25 cellular contexts compared by ENCODE assay signal in the genomic region with DNA sequence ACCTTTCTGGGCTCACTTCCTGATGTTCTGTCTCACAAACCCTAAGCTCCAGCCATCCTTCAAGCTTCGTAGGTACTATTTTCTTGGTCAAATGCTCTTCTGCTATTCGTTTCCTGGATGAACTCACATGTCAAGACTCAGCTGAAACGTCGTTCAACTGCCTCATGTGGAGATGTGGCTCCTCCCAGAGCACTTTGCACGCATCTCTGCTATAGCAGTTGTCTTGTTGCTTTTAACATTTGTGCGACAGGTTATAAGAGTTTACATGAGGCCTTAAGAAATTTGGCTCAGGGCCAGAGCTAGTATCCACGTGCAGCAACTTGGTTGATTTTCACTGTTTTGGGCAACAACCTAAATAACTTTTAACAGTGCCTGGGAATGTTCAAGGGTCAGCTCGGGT. TPM values are rescaled to one million over a fixed set of nuclear protein-coding genes. Genes with fewer than 3 reads are reported as not detected.
DNase-seq lines count a peak whose midpoint lies in the region; ATAC-seq, FAIRE-seq and TF ChIP-seq lines count a peak whose summit lies in the region.
"Had no signal": no experiment of that assay in that cellular context is flagged by ENCODE, and none has a peak within 500 bp of the region (broad histone marks: within the 10 kb centered on the region; RNA-seq: fewer than 3 reads in every experiment).

No MANE protein-coding gene starts in this region.

- no peaks in the 10 kb centered on the region for H4K20me1 ChIP-seq in HepG2 (ENCODE audit: insufficient read depth, low read length)

- H3K9me3 Mint-ChIP-seq in type B pancreatic cell = no peaks in the 10 kb centered on the region
- H3K9me3 Mint-ChIP-seq in activated CD8-positive, alpha-beta T cell treated with anti-CD3 and anti-CD28 coated beads for 36 hours = no peaks in the 10 kb centered on the region
- H3K9me3 Mint-ChIP-seq: CD8-positive, alpha-beta T cell had no signal

- H3K4me3 ChIP-seq in HepG2 (replicated peaks in 1 of 3; ENCODE audit: insufficient read depth in 1 of 3, low read depth in 2 of 3, low read length in 3 of 3) (no peak overlapping the region), right lobe of liver (no peak overlapping the region), epithelial cell of esophagus (ENCODE audit: low read length) (no peak overlapping the region)
- H3K4me3 ChIP-seq: GM23248, SK-N-MC had no signal

- intact Hi-C loops in HepG2 (cut with micrococcal nuclease; ENCODE audit: unreplicated experiment) = no loop called here
- intact Hi-C loops in right lobe of liver (cut with DNase I) = no loop called here
- intact Hi-C loops in activated CD8-positive, alpha-beta T cell treated with anti-CD3 and anti-CD28 coated beads for 36 hours (cut with micrococcal nuclease) = no loop called here

- no peaks in the 10 kb centered on the region for H3K79me2 ChIP-seq in HepG2 (ENCODE audit: insufficient read depth, low read length)

- TF ChIP-seq EP300 in HepG2 (IDR thresholded peaks at IDR 0.05; ENCODE audit: low read depth in 2 of 2, low read length in 2 of 2) = no peak
- TF ChIP-seq EP300 in HepG2 (CRISPR knock-in tag; IDR thresholded peaks at IDR 0.05; ENCODE audit: borderline replicate concordance) = no peak

- ATAC-seq in HepG2 (no peak), right lobe of liver (no peak), GM18861 (IDR thresholded peaks at IDR 0.05; ENCODE audit: unreplicated experiment) (no peak)
- ATAC-seq in activated CD8-positive, alpha-beta T cell treated with anti-CD3 and anti-CD28 coated beads for 36 hours = no peak
- ATAC-seq: CD8-positive, alpha-beta T cell had no signal

- peak overlapping the region; percentile 50 for H3K4me3 Mint-ChIP-seq in type B pancreatic cell
- H3K4me3 Mint-ChIP-seq in activated CD8-positive, alpha-beta T cell treated with anti-CD3 and anti-CD28 coated beads for 36 hours = no peak overlapping the region
- H3K4me3 Mint-ChIP-seq: CD8-positive, alpha-beta T cell; H9 had no signal

- DNase-seq in HepG2 (ENCODE audit: low spot score) = no peak
- DNase-seq in right lobe of liver = no peak
- DNase-seq in epithelial cell of esophagus (ENCODE audit: low read depth) = peak; percentile 29
- DNase-seq in type B pancreatic cell (ENCODE audit: extremely low spot score, unreplicated experiment) = no peak
- DNase-seq in activated CD8-positive, alpha-beta T cell treated with anti-CD3 and anti-CD28 coated beads for 36 hours = no peak
- DNase-seq: C1 segment of cervical spinal cord; CD8-positive, alpha-beta T cell; DMS153; GM23248; H9; KG1; MV-4-11; NCI-H1105 treated with DMSO at 0.1 percent for 48 hours; NCI-H1694 treated with DMSO at 0.1 percent for 48 hours; NCI-H2081 treated with DMSO at 0.1 percent for 48 hours; NCI-H510A treated with DMSO at 0.1 percent for 48 hours; SHP77 treated with DMSO at 0.1 percent for 48 hours; SW 1271 had no signal

- POLR2A ChIA-PET in HepG2 (lab: Yijun Ruan, JAX) = no interaction called here
- POLR2A ChIA-PET in activated CD8-positive, alpha-beta T cell treated with anti-CD3 and anti-CD28 coated beads for 36 hours (lab: Charles Lee) = no interaction called here

- no TSS peak for BruUV-seq in HepG2 (replicated peaks; lab: Mats Ljungman, UMichigan)

- no peak overlapping the region for H3K4me2 ChIP-seq in HepG2 (ENCODE audit: low read depth, low read length)

- H3K27ac Mint-ChIP-seq in type B pancreatic cell = peak overlapping the region; percentile 62
- no peak overlapping the region for H3K27ac Mint-ChIP-seq in activated CD8-positive, alpha-beta T cell treated with anti-CD3 and anti-CD28 coated beads for 36 hours
- H3K27ac Mint-ChIP-seq: CD8-positive, alpha-beta T cell; H9 had no signal

- peaks cover 11% of the 10 kb centered on the region for H3K4me1 Mint-ChIP-seq in type B pancreatic cell (ENCODE audit: unreplicated experiment)
- no peaks in the 10 kb centered on the region for H3K4me1 Mint-ChIP-seq in activated CD8-positive, alpha-beta T cell treated with anti-CD3 and anti-CD28 coated beads for 36 hours (ENCODE audit: low read depth)
- H3K4me1 Mint-ChIP-seq: H9 had no signal

- H3K27me3 Mint-ChIP-seq in type B pancreatic cell = no peaks in the 10 kb centered on the region
- H3K27me3 Mint-ChIP-seq in activated CD8-positive, alpha-beta T cell treated with anti-CD3 and anti-CD28 coated beads for 36 hours = peaks cover 17% of the 10 kb centered on the region

- TF ChIP-seq POLR2A in HepG2 (IDR thresholded peaks at IDR 0.05; ENCODE audit: insufficient read depth in 1 of 2, low read depth in 2 of 2, low read length in 2 of 2) (no peak), right lobe of liver (IDR thresholded peaks at IDR 0.05) (no peak)

- in situ Hi-C loops in HepG2 (cut with HindIII; ENCODE audit: extremely low pct_ligation_motif_present, low pct_unique_long_range_greater_than_20kb) = no loop called here

- H2AFZ ChIP-seq in HepG2 (ENCODE audit: low read length) = peak overlapping the region; percentile 24
- H2AFZ ChIP-seq: GM23248 had no signal

- CTCF ChIA-PET in HepG2 (lab: Yijun Ruan, JAX; ENCODE audit: low intra/inter-chr PET ratio, low total read pairs) = no interaction called here
- CTCF ChIA-PET in activated CD8-positive, alpha-beta T cell treated with anti-CD3 and anti-CD28 coated beads for 36 hours (lab: Charles Lee) = no interaction called here

- 33% methylated on average over 8 of the region's 8 CpGs for WGBS in HepG2 (ENCODE audit: low lambda C conversion rate)
- 45% methylated on average over 8 of the region's 8 CpGs for WGBS in right lobe of liver (ENCODE audit: insufficient coverage, low coverage, low lambda C conversion rate, missing lambda C conversion rate)

- no peak for TF ChIP-seq RAD21 in HepG2 (CRISPR knock-in tag; IDR thresholded peaks at IDR 0.05)

- no peaks in the 10 kb centered on the region for H3K36me3 Mint-ChIP-seq in type B pancreatic cell
- no peaks in the 10 kb centered on the region for H3K36me3 Mint-ChIP-seq in activated CD8-positive, alpha-beta T cell treated with anti-CD3 and anti-CD28 coated beads for 36 hours (ENCODE audit: low read depth)
- H3K36me3 Mint-ChIP-seq: CD8-positive, alpha-beta T cell had no signal

- H3K27ac ChIP-seq in HepG2 (ENCODE audit: extremely low read length, insufficient read depth, low read length) (no peak overlapping the region), right lobe of liver (no peak overlapping the region)
- H3K27ac ChIP-seq: 22Rv1, GM23248, RWPE1, SK-N-MC had no signal

- H3K9me3 ChIP-seq in HepG2 (ENCODE audit: low read length) = no peaks in the 10 kb centered on the region
- H3K9me3 ChIP-seq in right lobe of liver = no peaks in the 10 kb centered on the region

- peaks cover 9% of the 10 kb centered on the region for H3K4me1 ChIP-seq in HepG2 (ENCODE audit: insufficient read depth, low read length)
- H3K4me1 ChIP-seq in right lobe of liver = no peaks in the 10 kb centered on the region

- H3K27me3 ChIP-seq in HepG2 (ENCODE audit: control insufficient read depth in 1 of 2, insufficient read depth in 2 of 2, low read length in 2 of 2) (no peaks in the 10 kb centered on the region), right lobe of liver (peaks cover 0 to 12% of the 10 kb centered on the region in 2 donors)

- TF ChIP-seq CTCF in HepG2 (CRISPR knock-in tag; IDR thresholded peaks at IDR 0.05) (0 out of 2 replicates have a peak, but pooled peaks have one; percentile 5), right lobe of liver (IDR thresholded peaks at IDR 0.05) (no peak), epithelial cell of esophagus (IDR thresholded peaks at IDR 0.05; ENCODE audit: insufficient read depth, low read depth, low read length, missing control alignments) (no peak), type B pancreatic cell (conservative IDR thresholded peaks at IDR 0.05) (no peak)
- TF ChIP-seq CTCF in activated CD8-positive, alpha-beta T cell treated with anti-CD3 and anti-CD28 coated beads for 36 hours (IDR thresholded peaks at IDR 0.05) = no peak

- FAIRE-seq in HepG2 (lab: Jason Lieb, UNC) = no peak
- FAIRE-seq: GM12891 had no signal

- H3K36me3 ChIP-seq in HepG2 (replicated peaks in 1 of 2; ENCODE audit: control insufficient read depth in 1 of 2, insufficient read depth in 2 of 2, low read length in 2 of 2) (no peaks in the 10 kb centered on the region), right lobe of liver (no peaks in the 10 kb centered on the region)

- H3K9ac ChIP-seq in HepG2 (ENCODE audit: insufficient read depth, low read depth, low read length) = no peak overlapping the region
- H3K9ac ChIP-seq: GM23248 had no signal

RNA-seq across cellular contexts. Expression of a gene that starts 2.8 kb away (rescaled TPM):
- total RNA-seq in HepG2 (2016; rRNA removed; fragmentation: Illumina TruSeq; extraction: Trizol) (not detected in 2 replicates), right lobe of liver (not detected), type B pancreatic cell (ENCODE audit: low replicate concordance) (2.3 and 5.5 TPM in 2 replicates)
- total RNA-seq in HepG2 (2016; cell fraction: cytosol; rRNA removed; fragmentation: Illumina TruSeq; extraction: Trizol; ENCODE audit: low read depth) = not detected in 2 replicates
- not detected in 2 replicates for total RNA-seq in HepG2 (2016; cell fraction: insoluble cytoplasmic fraction; rRNA removed; fragmentation: Illumina TruSeq; extraction: Trizol)
- total RNA-seq in HepG2 (2016; cell fraction: membrane; rRNA removed; fragmentation: Illumina TruSeq; extraction: Trizol) = not detected in 2 replicates
- total RNA-seq in HepG2 (2016; cell fraction: nucleus; rRNA removed; fragmentation: Illumina TruSeq; extraction: Trizol) = not detected in 2 replicates
- polyA plus RNA-seq in HepG2 (2011; rRNA removed) = not detected in 2 replicates
- not detected in 2 replicates for polyA plus RNA-seq in HepG2 (2011; cell fraction: cytosol; rRNA removed)
- polyA plus RNA-seq in HepG2 (2011; cell fraction: nucleus; rRNA removed) = not detected in 2 replicates
- not detected in 2 replicates for polyA plus RNA-seq in HepG2 (2012)
- polyA plus RNA-seq in HepG2 (2016; cell fraction: cytosol; fragmentation: Illumina TruSeq; extraction: Trizol; ENCODE audit: low read depth) = not detected in 2 replicates
- polyA plus RNA-seq in HepG2 (2016; cell fraction: insoluble cytoplasmic fraction; fragmentation: Illumina TruSeq; extraction: Trizol; ENCODE audit: low read depth) = not detected in 2 replicates
- polyA plus RNA-seq in HepG2 (2016; cell fraction: membrane; fragmentation: Illumina TruSeq; extraction: Trizol; ENCODE audit: low read depth) = not detected in 2 replicates
- polyA plus RNA-seq in HepG2 (2016; cell fraction: nucleus; fragmentation: Illumina TruSeq; extraction: Trizol; ENCODE audit: insufficient read depth, low read depth) = not detected in 2 replicates
- polyA minus RNA-seq in HepG2 (2011; rRNA and poly(A)+ RNA removed; ENCODE audit: low replicate concordance) = not detected in 2 replicates
- polyA minus RNA-seq in HepG2 (2011; cell fraction: cytosol; rRNA and poly(A)+ RNA removed) = not detected in 2 replicates
- not detected in 2 replicates for polyA minus RNA-seq in HepG2 (2011; cell fraction: nucleus; rRNA and poly(A)+ RNA removed)
- total RNA-seq in activated CD8-positive, alpha-beta T cell treated with anti-CD3 and anti-CD28 coated beads for 36 hours = not detected
- total RNA-seq: CD8-positive, alpha-beta T cell; G401; GM23248; H9; OCI-LY7 had no signal
- polyA plus RNA-seq: GM23248 had no signal

RNA-seq across cellular contexts. Expression of a gene that starts 7.0 kb away (rescaled TPM):
- total RNA-seq in HepG2 (2016; rRNA removed; fragmentation: Illumina TruSeq; extraction: Trizol) (not detected in 2 replicates), right lobe of liver (not detected), type B pancreatic cell (ENCODE audit: low replicate concordance) (not detected in 2 replicates)
- not detected in 2 replicates for total RNA-seq in HepG2 (2016; cell fraction: cytosol; rRNA removed; fragmentation: Illumina TruSeq; extraction: Trizol; ENCODE audit: low read depth)
- not detected in 2 replicates for total RNA-seq in HepG2 (2016; cell fraction: insoluble cytoplasmic fraction; rRNA removed; fragmentation: Illumina TruSeq; extraction: Trizol)
- not detected in 2 replicates for total RNA-seq in HepG2 (2016; cell fraction: membrane; rRNA removed; fragmentation: Illumina TruSeq; extraction: Trizol)
- not detected in 2 replicates for total RNA-seq in HepG2 (2016; cell fraction: nucleus; rRNA removed; fragmentation: Illumina TruSeq; extraction: Trizol)
- polyA plus RNA-seq in HepG2 (2011; rRNA removed) = not detected in 2 replicates
- not detected in 2 replicates for polyA plus RNA-seq in HepG2 (2011; cell fraction: cytosol; rRNA removed)
- polyA plus RNA-seq in HepG2 (2011; cell fraction: nucleus; rRNA removed) = not detected in 2 replicates
- polyA plus RNA-seq in HepG2 (2012) = not detected in 2 replicates
- polyA plus RNA-seq in HepG2 (2016; cell fraction: cytosol; fragmentation: Illumina TruSeq; extraction: Trizol; ENCODE audit: low read depth) = not detected in 2 replicates
- polyA plus RNA-seq in HepG2 (2016; cell fraction: insoluble cytoplasmic fraction; fragmentation: Illumina TruSeq; extraction: Trizol; ENCODE audit: low read depth) = not detected in 2 replicates
- not detected in 2 replicates for polyA plus RNA-seq in HepG2 (2016; cell fraction: membrane; fragmentation: Illumina TruSeq; extraction: Trizol; ENCODE audit: low read depth)
- not detected in 2 replicates for polyA plus RNA-seq in HepG2 (2016; cell fraction: nucleus; fragmentation: Illumina TruSeq; extraction: Trizol; ENCODE audit: insufficient read depth, low read depth)
- polyA minus RNA-seq in HepG2 (2011; rRNA and poly(A)+ RNA removed; ENCODE audit: low replicate concordance) = not detected in 2 replicates
- polyA minus RNA-seq in HepG2 (2011; cell fraction: cytosol; rRNA and poly(A)+ RNA removed) = not detected in 2 replicates
- not detected in 2 replicates for polyA minus RNA-seq in HepG2 (2011; cell fraction: nucleus; rRNA and poly(A)+ RNA removed)
- total RNA-seq in activated CD8-positive, alpha-beta T cell treated with anti-CD3 and anti-CD28 coated beads for 36 hours = not detected
- total RNA-seq: CD8-positive, alpha-beta T cell; G401; GM23248; H9; OCI-LY7 had no signal
- polyA plus RNA-seq: GM23248 had no signal

RNA-seq across cellular contexts. Expression of a gene that starts 12.8 kb away (rescaled TPM):
- total RNA-seq in HepG2 (2016; rRNA removed; fragmentation: Illumina TruSeq; extraction: Trizol) (not detected in 2 replicates), right lobe of liver (not detected), type B pancreatic cell (ENCODE audit: low replicate concordance) (not detected in 2 replicates)
- total RNA-seq in HepG2 (2016; cell fraction: cytosol; rRNA removed; fragmentation: Illumina TruSeq; extraction: Trizol; ENCODE audit: low read depth) = not detected in 2 replicates
- not detected in 2 replicates for total RNA-seq in HepG2 (2016; cell fraction: insoluble cytoplasmic fraction; rRNA removed; fragmentation: Illumina TruSeq; extraction: Trizol)
- total RNA-seq in HepG2 (2016; cell fraction: membrane; rRNA removed; fragmentation: Illumina TruSeq; extraction: Trizol) = not detected in 2 replicates
- total RNA-seq in HepG2 (2016; cell fraction: nucleus; rRNA removed; fragmentation: Illumina TruSeq; extraction: Trizol) = not detected in 2 replicates
- not detected in 2 replicates for polyA plus RNA-seq in HepG2 (2011; rRNA removed)
- polyA plus RNA-seq in HepG2 (2011; cell fraction: cytosol; rRNA removed) = not detected in 2 replicates
- 0.29 TPM in 1 of 2 replicates, not detected in the other for polyA plus RNA-seq in HepG2 (2011; cell fraction: nucleus; rRNA removed)
- not detected in 2 replicates for polyA plus RNA-seq in HepG2 (2012)
- not detected in 2 replicates for polyA plus RNA-seq in HepG2 (2016; cell fraction: cytosol; fragmentation: Illumina TruSeq; extraction: Trizol; ENCODE audit: low read depth)
- not detected in 2 replicates for polyA plus RNA-seq in HepG2 (2016; cell fraction: insoluble cytoplasmic fraction; fragmentation: Illumina TruSeq; extraction: Trizol; ENCODE audit: low read depth)
- not detected in 2 replicates for polyA plus RNA-seq in HepG2 (2016; cell fraction: membrane; fragmentation: Illumina TruSeq; extraction: Trizol; ENCODE audit: low read depth)
- polyA plus RNA-seq in HepG2 (2016; cell fraction: nucleus; fragmentation: Illumina TruSeq; extraction: Trizol; ENCODE audit: insufficient read depth, low read depth) = not detected in 2 replicates
- not detected in 2 replicates for polyA minus RNA-seq in HepG2 (2011; rRNA and poly(A)+ RNA removed; ENCODE audit: low replicate concordance)
- not detected in 2 replicates for polyA minus RNA-seq in HepG2 (2011; cell fraction: cytosol; rRNA and poly(A)+ RNA removed)
- not detected in 2 replicates for polyA minus RNA-seq in HepG2 (2011; cell fraction: nucleus; rRNA and poly(A)+ RNA removed)
- total RNA-seq in activated CD8-positive, alpha-beta T cell treated with anti-CD3 and anti-CD28 coated beads for 36 hours = not detected
- total RNA-seq: CD8-positive, alpha-beta T cell; G401; GM23248; H9; OCI-LY7 had no signal
- polyA plus RNA-seq: GM23248 had no signal

RNA-seq across cellular contexts. Expression of a gene that starts 20.2 kb away (rescaled TPM):
- total RNA-seq in HepG2 (2016; rRNA removed; fragmentation: Illumina TruSeq; extraction: Trizol) (0.07 TPM in 1 of 2 replicates, not detected in the other), right lobe of liver (not detected), type B pancreatic cell (ENCODE audit: low replicate concordance) (0.70 and 1.0 TPM in 2 replicates)
- not detected in 2 replicates for total RNA-seq in HepG2 (2016; cell fraction: cytosol; rRNA removed; fragmentation: Illumina TruSeq; extraction: Trizol; ENCODE audit: low read depth)
- total RNA-seq in HepG2 (2016; cell fraction: insoluble cytoplasmic fraction; rRNA removed; fragmentation: Illumina TruSeq; extraction: Trizol) = not detected in 2 replicates
- total RNA-seq in HepG2 (2016; cell fraction: membrane; rRNA removed; fragmentation: Illumina TruSeq; extraction: Trizol) = not detected in 2 replicates
- total RNA-seq in HepG2 (2016; cell fraction: nucleus; rRNA removed; fragmentation: Illumina TruSeq; extraction: Trizol) = 0.22 TPM in 1 of 2 replicates, not detected in the other
- 1.2 and 1.6 TPM in 2 replicates for polyA plus RNA-seq in HepG2 (2011; rRNA removed)
- 0.78 and 0.97 TPM in 2 replicates for polyA plus RNA-seq in HepG2 (2011; cell fraction: cytosol; rRNA removed)
- 1.9 and 3.2 TPM in 2 replicates for polyA plus RNA-seq in HepG2 (2011; cell fraction: nucleus; rRNA removed)
- 0.28 and 1.8 TPM in 2 replicates for polyA plus RNA-seq in HepG2 (2012)
- not detected in 2 replicates for polyA plus RNA-seq in HepG2 (2016; cell fraction: cytosol; fragmentation: Illumina TruSeq; extraction: Trizol; ENCODE audit: low read depth)
- not detected in 2 replicates for polyA plus RNA-seq in HepG2 (2016; cell fraction: insoluble cytoplasmic fraction; fragmentation: Illumina TruSeq; extraction: Trizol; ENCODE audit: low read depth)
- not detected in 2 replicates for polyA plus RNA-seq in HepG2 (2016; cell fraction: membrane; fragmentation: Illumina TruSeq; extraction: Trizol; ENCODE audit: low read depth)
- not detected in 2 replicates for polyA plus RNA-seq in HepG2 (2016; cell fraction: nucleus; fragmentation: Illumina TruSeq; extraction: Trizol; ENCODE audit: insufficient read depth, low read depth)
- 0.46 TPM in 1 of 2 replicates, not detected in the other for polyA minus RNA-seq in HepG2 (2011; rRNA and poly(A)+ RNA removed; ENCODE audit: low replicate concordance)
- polyA minus RNA-seq in HepG2 (2011; cell fraction: cytosol; rRNA and poly(A)+ RNA removed) = 0.59 and 0.62 TPM in 2 replicates
- polyA minus RNA-seq in HepG2 (2011; cell fraction: nucleus; rRNA and poly(A)+ RNA removed) = 0.52 and 1.4 TPM in 2 replicates
- not detected for total RNA-seq in activated CD8-positive, alpha-beta T cell treated with anti-CD3 and anti-CD28 coated beads for 36 hours
- total RNA-seq: CD8-positive, alpha-beta T cell; G401; GM23248; H9; OCI-LY7 had no signal
- polyA plus RNA-seq: GM23248 had no signal

RNA-seq across cellular contexts. Expression of a gene that starts 22.0 kb away (rescaled TPM):
- total RNA-seq in HepG2 (2016; rRNA removed; fragmentation: Illumina TruSeq; extraction: Trizol) (0.29 and 0.81 TPM in 2 replicates), right lobe of liver (not detected), type B pancreatic cell (ENCODE audit: low replicate concordance) (1.7 TPM in 1 of 2 replicates, not detected in the other)
- total RNA-seq in HepG2 (2016; cell fraction: cytosol; rRNA removed; fragmentation: Illumina TruSeq; extraction: Trizol; ENCODE audit: low read depth) = 0.53 and 1.3 TPM in 2 replicates
- total RNA-seq in HepG2 (2016; cell fraction: insoluble cytoplasmic fraction; rRNA removed; fragmentation: Illumina TruSeq; extraction: Trizol) = 0.51 and 0.95 TPM in 2 replicates
- total RNA-seq in HepG2 (2016; cell fraction: membrane; rRNA removed; fragmentation: Illumina TruSeq; extraction: Trizol) = 0.34 and 0.80 TPM in 2 replicates
- 0.75 TPM in 1 of 2 replicates, not detected in the other for total RNA-seq in HepG2 (2016; cell fraction: nucleus; rRNA removed; fragmentation: Illumina TruSeq; extraction: Trizol)
- polyA plus RNA-seq in HepG2 (2011; rRNA removed) = 3.7 and 3.8 TPM in 2 replicates
- polyA plus RNA-seq in HepG2 (2011; cell fraction: cytosol; rRNA removed) = 2.8 and 4.6 TPM in 2 replicates
- 5.1 and 5.2 TPM in 2 replicates for polyA plus RNA-seq in HepG2 (2011; cell fraction: nucleus; rRNA removed)
- polyA plus RNA-seq in HepG2 (2012) = 2.0 and 9.6 TPM in 2 replicates
- 1.8 and 2.2 TPM in 2 replicates for polyA plus RNA-seq in HepG2 (2016; cell fraction: cytosol; fragmentation: Illumina TruSeq; extraction: Trizol; ENCODE audit: low read depth)
- 1.7 and 2.7 TPM in 2 replicates for polyA plus RNA-seq in HepG2 (2016; cell fraction: insoluble cytoplasmic fraction; fragmentation: Illumina TruSeq; extraction: Trizol; ENCODE audit: low read depth)
- polyA plus RNA-seq in HepG2 (2016; cell fraction: membrane; fragmentation: Illumina TruSeq; extraction: Trizol; ENCODE audit: low read depth) = 1.5 and 2.3 TPM in 2 replicates
- 2.6 TPM in 2 replicates for polyA plus RNA-seq in HepG2 (2016; cell fraction: nucleus; fragmentation: Illumina TruSeq; extraction: Trizol; ENCODE audit: insufficient read depth, low read depth)
- polyA minus RNA-seq in HepG2 (2011; rRNA and poly(A)+ RNA removed; ENCODE audit: low replicate concordance) = 4.9 TPM in 1 of 2 replicates, not detected in the other
- polyA minus RNA-seq in HepG2 (2011; cell fraction: cytosol; rRNA and poly(A)+ RNA removed) = 1.6 TPM in 1 of 2 replicates, not detected in the other
- 2.5 and 2.6 TPM in 2 replicates for polyA minus RNA-seq in HepG2 (2011; cell fraction: nucleus; rRNA and poly(A)+ RNA removed)
- not detected for total RNA-seq in activated CD8-positive, alpha-beta T cell treated with anti-CD3 and anti-CD28 coated beads for 36 hours
- total RNA-seq: CD8-positive, alpha-beta T cell; G401; GM23248; H9; OCI-LY7 had no signal
- polyA plus RNA-seq: GM23248 had no signal
